ENCODE assay signal across 17 cellular contexts in the genomic region with DNA sequence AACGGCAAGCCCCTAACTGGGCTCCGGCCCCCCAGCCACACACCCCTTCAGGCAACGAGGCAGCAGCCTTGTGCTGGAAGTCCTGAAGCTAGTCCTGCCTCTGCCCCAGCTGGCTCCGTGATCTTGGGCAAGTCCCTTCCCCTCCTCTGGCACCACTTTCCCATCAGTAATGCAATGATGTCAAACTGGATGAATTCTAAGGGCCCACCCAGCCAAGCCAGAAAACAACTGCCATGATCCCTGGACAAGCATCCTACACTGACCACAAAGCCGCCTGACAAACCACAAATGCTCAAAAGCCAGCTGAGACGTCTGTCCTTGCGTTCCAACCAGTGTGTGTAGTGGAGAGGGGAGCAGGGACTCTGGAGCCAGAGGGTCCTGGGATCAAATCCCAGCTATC. TPM values are rescaled to one million over a fixed set of nuclear protein-coding genes. Genes with fewer than 3 reads are reported as not detected.
DNase-seq lines count a peak whose midpoint lies in the region; ATAC-seq, FAIRE-seq and TF ChIP-seq lines count a peak whose summit lies in the region.
"Had no signal": no experiment of that assay in that cellular context is flagged by ENCODE, and none has a peak within 500 bp of the region (broad histone marks: within the 10 kb centered on the region; RNA-seq: fewer than 3 reads in every experiment).

No MANE protein-coding gene starts in this region.

- H3K4me1 Mint-ChIP-seq in T-cell, result peaks cover 86 to 93% (median 89%) of the 10 kb centered on the region in 3 donors

- in situ Hi-C loops in Caki2 (cut with HindIII; ENCODE audit: low pct_unique_long_range_greater_than_20kb, low sequenced_read_pairs), result no loop called here

- H3K4me3 Mint-ChIP-seq in T-cell, result peak overlapping the region in 1 of 3 donors; percentile 37
- H3K4me3 Mint-ChIP-seq: nephron progenitor cell had no signal

- CTCF ChIA-PET in T-cell (lab: Charles Lee), result no interaction called here

- DNase-seq in AG08396 (ENCODE audit: low spot score) (peak; percentile 54), Caki2 (ENCODE audit: low read depth) (peak; percentile 46), T-cell (no peak), fibroblast of pulmonary artery (ENCODE audit: low read depth) (peak; percentile 72), frontal cortex (ENCODE audit: low spot score in 2 of 2) (no peak), 8988T (no peak), posterior cingulate gyrus (no peak)
- DNase-seq: esophagus squamous epithelium, NCI-H1694, NCI-H526 treated with DMSO at 0.1 percent for 48 hours, nephron progenitor cell, SHP77, WERI-Rb-1 had no signal

- ATAC-seq in T-cell (replicated peaks in 1 of 4), result no peak
- ATAC-seq in HG02642 (IDR thresholded peaks at IDR 0.05; ENCODE audit: poor library complexity, unreplicated experiment), result no peak
- ATAC-seq: sciatic nerve had no signal

- H3K9me3 Mint-ChIP-seq in T-cell, result no peaks in the 10 kb centered on the region

- peaks cover 9% of the 10 kb centered on the region for H3K36me3 Mint-ChIP-seq in T-cell

- H3K27ac Mint-ChIP-seq in T-cell, result peak overlapping the region; percentile 97 to 98
- H3K27ac Mint-ChIP-seq: nephron progenitor cell had no signal

- no peak for TF ChIP-seq CTCF in fibroblast of pulmonary artery (IDR thresholded peaks at IDR 0.05; ENCODE audit: low read length, missing control alignments)

- no peak overlapping the region for H3K4me3 ChIP-seq in fibroblast of pulmonary artery (replicated peaks; ENCODE audit: low read depth, low read length)
- H3K4me3 ChIP-seq: esophagus squamous epithelium, suprapubic skin had no signal

- intact Hi-C loops in posterior cingulate gyrus (cut with DNase I), result no loop called here

- POLR2A ChIA-PET in T-cell (lab: Charles Lee), result no interaction called here

- no peak for FAIRE-seq in frontal cortex (lab: Jason Lieb, UNC)
- FAIRE-seq: D721Med had no signal

- no peaks in the 10 kb centered on the region for H3K27me3 Mint-ChIP-seq in T-cell

RNA-seq across cellular contexts. Expression of a gene that starts 26.8 kb away (rescaled TPM):
- total RNA-seq in Caki2 (2014; rRNA removed; shearing (Covaris generic); ENCODE audit: low replicate concordance), result 28.7 and 34.5 TPM in 2 replicates
- total RNA-seq in T-cell (10 to 100 TPM; 36.0 to 76.2 (median 37.7) TPM), frontal cortex (7.7 TPM)

RNA-seq across cellular contexts. Expression of a gene that starts 27.3 kb away (rescaled TPM):
- total RNA-seq in Caki2 (2014; rRNA removed; shearing (Covaris generic); ENCODE audit: low replicate concordance), result 22.8 and 34.8 TPM in 2 replicates
- total RNA-seq in T-cell (1 to 10 TPM in 4 of 5 donors, under 1 TPM in 1; 0.85 to 2.8 (median 2.2) TPM), frontal cortex (4.5 TPM)

Comparison
In these comparisons a context has a peak if more than half of its experiments do, and no peak if none do; other contexts are left out.
1. DNase-seq: peak in AG08396 (single experiment), Caki2 (single experiment) and fibroblast of pulmonary artery (single experiment); none in T-cell (0 of 34), frontal cortex (0 of 2), 8988T (single experiment) and posterior cingulate gyrus (0 of 10).